ENCODE assay signal across 9 cellular contexts in the genomic region with DNA sequence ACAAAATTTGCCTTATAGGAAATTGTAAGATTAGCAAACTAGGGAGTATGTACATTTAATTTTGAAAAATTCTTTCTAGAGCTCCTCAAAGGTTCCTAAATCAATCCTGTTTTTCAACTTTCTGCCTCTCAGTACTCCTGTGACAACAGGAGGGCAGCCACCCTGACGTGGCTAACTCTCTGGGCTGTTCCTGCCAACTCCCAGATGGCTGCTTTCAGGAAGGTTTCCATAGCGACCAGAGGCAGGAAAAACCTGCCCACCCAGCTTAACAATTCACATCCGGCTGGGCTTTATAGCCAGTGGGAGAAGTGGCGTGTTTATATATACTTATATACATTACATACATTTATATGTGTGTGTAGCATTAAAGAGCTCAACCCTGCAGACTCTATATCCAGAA. TPM values are rescaled to one million over a fixed set of nuclear protein-coding genes. Genes with fewer than 3 reads are reported as not detected.
A peak's percentile ranks its signal among the peaks of the same experiment; 100 is the strongest.
DNase-seq lines count a peak whose midpoint lies in the region; ATAC-seq and TF ChIP-seq lines count a peak whose summit lies in the region.
"Had no signal": no experiment of that assay in that cellular context is flagged by ENCODE, and none has a peak within 500 bp of the region (broad histone marks: within the 10 kb centered on the region; RNA-seq: fewer than 3 reads in every experiment).

No MANE protein-coding gene starts in this region.

- WGBS in suprapubic skin: 25% methylated on average over 4 of the region's 4 CpGs

- no peak for ATAC-seq in T-helper 17 cell
- ATAC-seq in HG03439 (IDR thresholded peaks at IDR 0.05; ENCODE audit: unreplicated experiment): no peak
- ATAC-seq in HG02759 (IDR thresholded peaks at IDR 0.05; ENCODE audit: unreplicated experiment): no peak

- H3K4me1 Mint-ChIP-seq in T-helper 17 cell: peaks cover 46% of the 10 kb centered on the region

- no peak for TF ChIP-seq EP300 in suprapubic skin (IDR thresholded peaks at IDR 0.05)

- H3K36me3 Mint-ChIP-seq in T-helper 17 cell (ENCODE audit: low read depth): peaks cover 2% of the 10 kb centered on the region

- peak overlapping the region; percentile 92 for H3K27ac Mint-ChIP-seq in T-helper 17 cell

- H3K36me3 ChIP-seq in suprapubic skin: peaks cover 8% of the 10 kb centered on the region

- H3K27me3 ChIP-seq in suprapubic skin: no peaks in the 10 kb centered on the region
- H3K27me3 ChIP-seq: dorsolateral prefrontal cortex had no signal

- H3K4me1 ChIP-seq in suprapubic skin: peaks cover 17% of the 10 kb centered on the region

- H3K27ac ChIP-seq in suprapubic skin: peak overlapping the region; percentile 71

- no peak for TF ChIP-seq CTCF in suprapubic skin (IDR thresholded peaks at IDR 0.05)

- H3K4me3 ChIP-seq in suprapubic skin: no peak overlapping the region
- H3K4me3 ChIP-seq: dorsolateral prefrontal cortex had no signal

- H3K27me3 Mint-ChIP-seq in T-helper 17 cell: no peaks in the 10 kb centered on the region

- H3K9me3 ChIP-seq in T-helper 17 cell (ENCODE audit: control insufficient read depth, low read length, poor library complexity, severe bottlenecking) (no peaks in the 10 kb centered on the region), suprapubic skin (no peaks in the 10 kb centered on the region)

- TF ChIP-seq POLR2A in suprapubic skin (IDR thresholded peaks at IDR 0.05): no peak

- no peak overlapping the region for H3K4me3 Mint-ChIP-seq in T-helper 17 cell

- DNase-seq in NCI-H82 (lab: John Stamatoyannopoulos, UW) (peak; percentile 45), NCI-H82 treated with DMSO at 0.1 percent for 48 hours (lab: John Stamatoyannopoulos, UW; ENCODE audit: unreplicated experiment) (no peak), T-helper 17 cell (no peak), iPS DF 19.7 (ENCODE audit: low read depth, low spot score) (peak; percentile 35), suprapubic skin (ENCODE audit: low spot score in 2 of 2) (no peak), ecto neural progenitor cell (ENCODE audit: low spot score) (no peak)

RNA-seq across cellular contexts. Expression of a gene that starts 26.5 kb away (rescaled TPM):
- total RNA-seq in T-helper 17 cell (10 to 100 TPM; 56.7 to 79.4 TPM), suprapubic skin (100 to 1,000 TPM in 1 of 4 donors, 10 to 100 TPM in 3; 54.3 to 138 (median 83.6) TPM)

RNA-seq across cellular contexts. Expression of a gene that starts 50.6 kb away (rescaled TPM):
- 10 to 100 TPM; 59.2 to 67.5 TPM for total RNA-seq in T-helper 17 cell
- total RNA-seq in suprapubic skin: 10 to 100 TPM; 41.8 to 51.7 (median 45.2) TPM

Comparison
In these comparisons a context has a peak if more than half of its experiments do, and no peak if none do; other contexts are left out.
1. DNase-seq: peak in NCI-H82 (single experiment) and iPS DF 19.7 (single experiment); none in NCI-H82 treated with DMSO at 0.1 percent for 48 hours (single experiment), T-helper 17 cell (0 of 3), suprapubic skin (0 of 2) and ecto neural progenitor cell (single experiment).